8 cellular contexts compared by ENCODE assay signal in the genomic region with DNA sequence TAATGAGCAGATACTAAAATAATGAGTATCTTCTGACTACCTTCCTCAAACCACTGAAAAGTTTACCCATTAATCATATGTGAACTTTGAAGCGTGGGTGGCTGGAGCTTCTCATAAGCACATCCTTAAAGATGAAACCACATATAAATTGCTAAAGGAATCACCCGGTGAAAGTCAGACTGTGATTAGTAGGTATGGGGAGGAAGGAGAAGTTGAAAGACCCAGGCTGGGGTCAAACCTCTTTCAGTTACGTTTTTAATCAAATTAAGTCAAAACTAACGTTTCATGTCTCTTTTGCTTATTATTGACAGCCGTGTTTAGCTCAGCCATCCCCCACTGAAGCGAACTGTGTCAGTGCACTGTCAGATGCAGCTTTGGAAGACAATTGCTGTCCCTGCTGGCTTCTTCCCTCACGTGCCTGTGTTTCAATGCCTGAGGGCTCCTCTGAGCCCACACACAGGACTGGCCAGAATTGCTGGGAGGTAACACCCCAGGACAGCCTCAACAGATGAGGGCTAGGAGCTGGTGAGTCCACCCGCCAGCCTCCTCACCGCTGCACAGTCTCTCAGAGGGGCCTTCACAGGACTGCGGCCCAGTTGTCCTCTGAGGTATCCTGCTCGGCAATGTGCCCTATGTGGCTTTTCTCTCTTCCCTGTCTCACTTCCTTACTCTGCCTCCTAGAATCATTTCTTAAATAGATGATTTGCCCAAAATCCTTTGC. TPM values are rescaled to one million over a fixed set of nuclear protein-coding genes. Genes with fewer than 3 reads are reported as not detected.
DNase-seq lines count a peak whose midpoint lies in the region; ATAC-seq and TF ChIP-seq lines count a peak whose summit lies in the region.

No MANE protein-coding gene starts in this region.

- no peak overlapping the region for H3K18ac ChIP-seq in mesendoderm (ENCODE audit: low read length)

- H4K20me1 ChIP-seq in Karpas-422 (ENCODE audit: insufficient read depth, low read depth, low read length) = no peaks in the 10 kb centered on the region

- WGBS in mesendoderm (ENCODE audit: extremely low coverage, insufficient coverage, low lambda C conversion rate) = no CpG with 5 or more reads among the region's 11 CpGs

- H3K4me3 ChIP-seq in GM12875 (ENCODE audit: low read depth, low read length) = peak overlapping the region; percentile 31
- peak overlapping the region; percentile 19; the same call in 1 of the 2 replicates for H3K4me3 ChIP-seq in Karpas-422 (ENCODE audit: low read length)
- no peak overlapping the region for H3K4me3 ChIP-seq in mesendoderm (ENCODE audit: low read length)

- H3K79me2 ChIP-seq in Karpas-422 (ENCODE audit: low read length) = no peaks in the 10 kb centered on the region
- no peaks in the 10 kb centered on the region for H3K79me2 ChIP-seq in mesendoderm (ENCODE audit: control insufficient read depth, insufficient read depth, low read length)

- no peaks in the 10 kb centered on the region for H3K9me3 ChIP-seq in Karpas-422 (ENCODE audit: low read length)

- H2BK5ac ChIP-seq in mesendoderm (ENCODE audit: low read length) = no peak overlapping the region

- H2AFZ ChIP-seq in Karpas-422 (ENCODE audit: low read length) = peak overlapping the region; percentile 30; the same call in 1 of the 2 replicates

- DNase-seq in Karpas-422 = peak; percentile 50
- DNase-seq in activated T-cell treated with anti-CD3 and anti-CD28 coated beads for 48 hours (ENCODE audit: low read depth) = peak; percentile 50
- peak; percentile 58 for DNase-seq in mesendoderm
- no peak for DNase-seq in Kasumi-1 (lab: John Stamatoyannopoulos, UW)
- no peak for DNase-seq in T-helper 9 cell
- no peak for DNase-seq in NCI-H128 (lab: John Stamatoyannopoulos, UW; ENCODE audit: unreplicated experiment)

- peaks cover 17% of the 10 kb centered on the region for H3K4me1 ChIP-seq in Karpas-422 (ENCODE audit: low read length)
- no peaks in the 10 kb centered on the region for H3K4me1 ChIP-seq in mesendoderm (ENCODE audit: control insufficient read depth, low read depth, low read length)

- no peak overlapping the region for H3K56ac ChIP-seq in mesendoderm (ENCODE audit: low read length)

- H3K4me2 ChIP-seq in Karpas-422 (ENCODE audit: low read depth, low read length, poor library complexity, severe bottlenecking) = peak overlapping the region; percentile 53
- H3K4me2 ChIP-seq in mesendoderm (ENCODE audit: low read length) = no peak overlapping the region

- no peaks in the 10 kb centered on the region for H3K27me3 ChIP-seq in Karpas-422 (ENCODE audit: low read length)
- no peaks in the 10 kb centered on the region for H3K27me3 ChIP-seq in mesendoderm (ENCODE audit: insufficient read depth, low read length, poor library complexity)

- no peak overlapping the region for H2BK15ac ChIP-seq in mesendoderm (replicated peaks; ENCODE audit: low read depth)

- H3K9ac ChIP-seq in Karpas-422 (ENCODE audit: low read length) = peak overlapping the region; percentile 23; the same call in 1 of the 2 replicates
- no peak overlapping the region for H3K9ac ChIP-seq in mesendoderm (ENCODE audit: low read length)

- no peak overlapping the region for H4K5ac ChIP-seq in mesendoderm (ENCODE audit: low read length)

- no peak overlapping the region for H2AK5ac ChIP-seq in mesendoderm (ENCODE audit: low read length)

- no peak overlapping the region for H2BK120ac ChIP-seq in mesendoderm (ENCODE audit: low read depth, low read length)

- H4K8ac ChIP-seq in mesendoderm (ENCODE audit: low read depth, low read length) = no peak overlapping the region

- peak; percentile 74 for ATAC-seq in GM21717 (IDR thresholded peaks at IDR 0.05; ENCODE audit: unreplicated experiment)

- H3K23ac ChIP-seq in mesendoderm (ENCODE audit: low read length) = no peak overlapping the region

- no peaks in the 10 kb centered on the region for H3K79me1 ChIP-seq in mesendoderm (ENCODE audit: low read length)

- no peak overlapping the region for H3K4ac ChIP-seq in mesendoderm (ENCODE audit: low read depth, low read length)

- H3K27ac ChIP-seq in Karpas-422 (ENCODE audit: low read length) (no peak overlapping the region), mesendoderm (ENCODE audit: low read depth, low read length) (no peak overlapping the region)

- H3K36me3 ChIP-seq in Karpas-422 (ENCODE audit: insufficient read depth, low read length) (no peaks in the 10 kb centered on the region), mesendoderm (ENCODE audit: control insufficient read depth, insufficient read depth, low read length) (no peaks in the 10 kb centered on the region)

- no peaks in the 10 kb centered on the region for H3K9me2 ChIP-seq in Karpas-422 (replicated peaks; ENCODE audit: insufficient read depth, low read length)

- TF ChIP-seq CTCF in GM12875 (IDR thresholded peaks at IDR 0.05; ENCODE audit: borderline replicate concordance, insufficient read depth, low read depth, low read length) = no peak

RNA-seq across cellular contexts. Expression of a gene that starts 29.3 kb away (rescaled TPM):
- 0.51 and 0.82 TPM in 2 replicates for total RNA-seq in Karpas-422 (2014; rRNA removed; shearing (Covaris generic); ENCODE audit: low replicate concordance)
- 2.8 TPM for polyA plus RNA-seq in mesendoderm (2013, experiment 1 of 2)
- polyA plus RNA-seq in mesendoderm (2013, experiment 2 of 2) = 3.0 TPM

Comparison
In these comparisons a context has a peak if more than half of its experiments do, and no peak if none do; other contexts are left out.
1. DNase-seq: peak in Karpas-422 (single experiment), activated T-cell treated with anti-CD3 and anti-CD28 coated beads for 48 hours (single experiment) and mesendoderm (single experiment); none in Kasumi-1 (0 of 2), T-helper 9 cell (single experiment) and NCI-H128 (single experiment).